ENCODE assay signal across 26 cellular contexts in genomic region chr18:23398401-23398800, GRCh38. TPM values are rescaled to one million over a fixed set of nuclear protein-coding genes. Genes with fewer than 3 reads are reported as not detected.
DNase-seq lines count a peak whose midpoint lies in the region; ATAC-seq and TF ChIP-seq lines count a peak whose summit lies in the region.
"Had no signal": no experiment of that assay in that cellular context is flagged by ENCODE, and none has a peak within 500 bp of the region (broad histone marks: within the 10 kb centered on the region; RNA-seq: fewer than 3 reads in every experiment).

No MANE protein-coding gene starts in this region.

- H3K27ac Mint-ChIP-seq in activated naive CD4-positive, alpha-beta T cell treated with anti-CD3 and anti-CD28 coated beads, Interleukin-2, amount 10 ng/mL, durations not matched to agents 7 days and 5 days: peak overlapping the region; percentile 0
- H3K27ac Mint-ChIP-seq in type B pancreatic cell: peak overlapping the region; percentile 84
- H3K27ac Mint-ChIP-seq: stimulated activated naive CD8-positive, alpha-beta T cell treated with anti-CD3 and anti-CD28 coated beads, Interleukin-15, amount 100 ng/mL, for 72 hours; T-helper 1 cell treated with Interleukin-12 subunit alpha and Interleukin-12 subunit beta and Interleukin-4 antibody, amounts not matched to agents 30 μg/mL and 1 μg/mL, for 36 hours had no signal

- peaks cover 4% of the 10 kb centered on the region for H3K36me3 Mint-ChIP-seq in activated naive CD4-positive, alpha-beta T cell treated with anti-CD3 and anti-CD28 coated beads, Interleukin-2, amount 10 ng/mL, durations not matched to agents 7 days and 5 days
- H3K36me3 Mint-ChIP-seq in type B pancreatic cell: peaks cover 10% of the 10 kb centered on the region

- no peaks in the 10 kb centered on the region for H3K27me3 ChIP-seq in SJSA1 (replicated peaks)
- H3K27me3 ChIP-seq: BE2C, body of pancreas, tibial artery had no signal

- no peaks in the 10 kb centered on the region for H3K9me3 ChIP-seq in SJSA1 (replicated peaks)
- H3K9me3 ChIP-seq: A549, BE2C, body of pancreas, HAP-1, tibial artery had no signal

- no peak overlapping the region for H3K4me3 Mint-ChIP-seq in activated naive CD4-positive, alpha-beta T cell treated with anti-CD3 and anti-CD28 coated beads, Interleukin-2, amount 10 ng/mL, durations not matched to agents 7 days and 5 days
- no peak overlapping the region for H3K4me3 Mint-ChIP-seq in type B pancreatic cell
- H3K4me3 Mint-ChIP-seq: stimulated activated naive CD8-positive, alpha-beta T cell treated with anti-CD3 and anti-CD28 coated beads, Interleukin-15, amount 100 ng/mL, for 72 hours; T-helper 1 cell treated with Interleukin-12 subunit alpha and Interleukin-12 subunit beta and Interleukin-4 antibody, amounts not matched to agents 30 μg/mL and 1 μg/mL, for 36 hours had no signal

- CTCF ChIA-PET in activated naive CD4-positive, alpha-beta T cell treated with anti-CD3 and anti-CD28 coated beads, Interleukin-2, amount 10 ng/mL, durations not matched to agents 7 days and 5 days (lab: Charles Lee): interaction anchor here (0.7 to 2.7 kb wide), 5 partner anchors 13 to 100 kb away, joined by 3 to 9 read pairs (median 3); no protein-coding TSS in a partner anchor

- no peaks in the 10 kb centered on the region for H3K9me3 Mint-ChIP-seq in activated naive CD4-positive, alpha-beta T cell treated with anti-CD3 and anti-CD28 coated beads, Interleukin-2, amount 10 ng/mL, durations not matched to agents 7 days and 5 days
- H3K9me3 Mint-ChIP-seq in type B pancreatic cell: no peaks in the 10 kb centered on the region
- H3K9me3 Mint-ChIP-seq: stimulated activated naive CD8-positive, alpha-beta T cell treated with anti-CD3 and anti-CD28 coated beads, Interleukin-15, amount 100 ng/mL, for 72 hours had no signal

- peak overlapping the region; percentile 33; the same call in 1 of the 2 replicates for H3K27ac ChIP-seq in SJSA1
- H3K27ac ChIP-seq: A549, body of pancreas, tibial artery had no signal

- H3K4me1 Mint-ChIP-seq in activated naive CD4-positive, alpha-beta T cell treated with anti-CD3 and anti-CD28 coated beads, Interleukin-2, amount 10 ng/mL, durations not matched to agents 7 days and 5 days: peaks cover 20% of the 10 kb centered on the region
- peaks cover 19% of the 10 kb centered on the region for H3K4me1 Mint-ChIP-seq in type B pancreatic cell (ENCODE audit: unreplicated experiment)

- no peak for DNase-seq in activated naive CD4-positive, alpha-beta T cell treated with anti-CD3 and anti-CD28 coated beads, Interleukin-2, amount 10 ng/mL, durations not matched to agents 7 days and 5 days
- no peak for DNase-seq in activated naive CD4-positive, alpha-beta T cell (lab: John Stamatoyannopoulos, UW)
- DNase-seq in SJSA1 (ENCODE audit: low read depth in 1 of 2, low spot score in 2 of 2): no peak
- peak; percentile 33 for DNase-seq in fibroblast of mammary gland (ENCODE audit: low read depth)
- DNase-seq in type B pancreatic cell (ENCODE audit: extremely low spot score, unreplicated experiment): no peak
- no peak for DNase-seq in NCI-H128 (lab: John Stamatoyannopoulos, UW; ENCODE audit: unreplicated experiment)
- DNase-seq: activated CD8-positive, alpha-beta memory T cell treated with anti-CD3 and anti-CD28 coated beads for 24 hours; activated effector memory CD4-positive, alpha-beta T cell treated with Interleukin-2 at 50 U/mL for 16 hours; BE2C; body of pancreas; COR-L47; effector CD4-positive, alpha-beta T cell; erythroblast; GF-D8; hippocampal formation; NCI-H1417 treated with DMSO at 0.1 percent for 48 hours; NCI-H2081 treated with DMSO at 0.1 percent for 48 hours; NCI-H345; stimulated activated naive CD8-positive, alpha-beta T cell treated with anti-CD3 and anti-CD28 coated beads, Interleukin-15, amount 100 ng/mL, for 72 hours; tibial artery had no signal

- no peak overlapping the region for H3K4me3 ChIP-seq in SJSA1
- H3K4me3 ChIP-seq in fibroblast of mammary gland (ENCODE audit: control insufficient read depth, low read depth, low read length): no peak overlapping the region
- H3K4me3 ChIP-seq: A549, body of pancreas, HAP-1, tibial artery had no signal

- ATAC-seq in HG02623 (IDR thresholded peaks at IDR 0.05; ENCODE audit: unreplicated experiment) (no peak), GM21528 (IDR thresholded peaks at IDR 0.05; ENCODE audit: low FRiP score, unreplicated experiment) (no peak)
- ATAC-seq: A549; activated CD4-positive, CD25-positive, alpha-beta regulatory T cell treated with anti-CD3 and anti-CD28 coated beads, Interleukin-2, amount 50 U/mL, for 24 hours; body of pancreas had no signal

- H3K4me1 ChIP-seq in SJSA1 (replicated peaks): peaks cover 65% of the 10 kb centered on the region
- H3K4me1 ChIP-seq: BE2C, body of pancreas, tibial artery had no signal

- no peaks in the 10 kb centered on the region for H3K36me3 ChIP-seq in SJSA1
- H3K36me3 ChIP-seq: BE2C, HAP-1, tibial artery had no signal

- TF ChIP-seq CTCF in fibroblast of mammary gland (conservative IDR thresholded peaks at IDR 0.05; ENCODE audit: control insufficient read depth, insufficient read depth, low read depth, low read length) (no peak), type B pancreatic cell (conservative IDR thresholded peaks at IDR 0.05) (no peak)

- no peaks in the 10 kb centered on the region for H3K27me3 Mint-ChIP-seq in activated naive CD4-positive, alpha-beta T cell treated with anti-CD3 and anti-CD28 coated beads, Interleukin-2, amount 10 ng/mL, durations not matched to agents 7 days and 5 days
- no peaks in the 10 kb centered on the region for H3K27me3 Mint-ChIP-seq in type B pancreatic cell
- H3K27me3 Mint-ChIP-seq: stimulated activated naive CD8-positive, alpha-beta T cell treated with anti-CD3 and anti-CD28 coated beads, Interleukin-15, amount 100 ng/mL, for 72 hours had no signal

RNA-seq across cellular contexts. Expression of gene RIOK3, which starts 54.7 kb away (rescaled TPM):
- total RNA-seq in SJSA1 (2014; rRNA removed; shearing (Covaris generic)): 49.5 and 50.2 TPM in 2 replicates
- total RNA-seq in type B pancreatic cell (ENCODE audit: low replicate concordance): 46.7 and 86.3 TPM in 2 replicates
